In the genomic region with DNA sequence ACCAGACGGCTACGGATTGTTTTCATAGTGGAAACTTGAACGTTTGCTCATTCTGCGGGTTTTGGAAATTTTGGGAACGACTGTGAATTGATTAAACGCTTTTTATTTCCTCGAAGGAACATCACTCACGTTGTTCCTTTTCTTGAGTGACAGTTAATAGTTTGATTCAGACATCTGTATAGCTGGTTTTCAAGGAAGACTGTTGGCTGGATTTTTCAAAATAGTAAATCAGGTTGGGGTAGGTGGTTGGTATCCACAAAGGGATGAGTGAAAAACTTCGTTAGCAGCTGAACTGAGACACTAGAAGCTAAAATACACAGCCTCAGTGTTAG, we compare ENCODE assay signal across 9 cellular contexts. TPM values are rescaled to one million over a fixed set of nuclear protein-coding genes. Genes with fewer than 3 reads are reported as not detected.
DNase-seq lines count a peak whose midpoint lies in the region; ATAC-seq and TF ChIP-seq lines count a peak whose summit lies in the region.
"Had no signal": no experiment of that assay in that cellular context is flagged by ENCODE, and none has a peak within 500 bp of the region (broad histone marks: within the 10 kb centered on the region; RNA-seq: fewer than 3 reads in every experiment).

No MANE protein-coding gene starts in this region.

- H3K27me3 Mint-ChIP-seq in activated CD8-positive, alpha-beta memory T cell treated with anti-CD3 and anti-CD28 coated beads, Interleukin-2, amount 10 ng/mL, durations not matched to agents 7 days and 5 days = no peaks in the 10 kb centered on the region

- H3K4me3 Mint-ChIP-seq in activated CD8-positive, alpha-beta memory T cell treated with anti-CD3 and anti-CD28 coated beads, Interleukin-2, amount 10 ng/mL, durations not matched to agents 7 days and 5 days = peak overlapping the region; percentile 92

- TF ChIP-seq CTCF in astrocyte of the cerebellum (IDR thresholded peaks at IDR 0.05; ENCODE audit: low read depth, low read length, missing control alignments) (no peak), right lobe of liver (IDR thresholded peaks at IDR 0.05) (no peak), thyroid gland (IDR thresholded peaks at IDR 0.05) (no peak)

- DNase-seq in activated CD8-positive, alpha-beta memory T cell treated with anti-CD3 and anti-CD28 coated beads, Interleukin-2, amount 10 ng/mL, durations not matched to agents 7 days and 5 days = no peak
- DNase-seq in activated CD8-positive, alpha-beta memory T cell treated with anti-CD3 and anti-CD28 coated beads, Interleukin-2, amount 50 U/mL, for 48 hours = no peak
- DNase-seq in astrocyte of the cerebellum (ENCODE audit: low read depth) (no peak), right lobe of liver (no peak), thyroid gland (no peak), GM19240 (ENCODE audit: insufficient read length, low spot score) (no peak), amygdala (lab: John Stamatoyannopoulos, UW) (no peak)
- DNase-seq: DMS 273 treated with DMSO at 0.1 percent for 48 hours had no signal

- peak overlapping the region in 2 of 3 donors; percentile 79 to 86 for H3K27ac ChIP-seq in right lobe of liver
- H3K27ac ChIP-seq in thyroid gland = peak overlapping the region; percentile 47 to 86 (median 83)

- TF ChIP-seq POLR2A in right lobe of liver (IDR thresholded peaks at IDR 0.05) (no peak), thyroid gland (IDR thresholded peaks at IDR 0.05) (no peak)

- intact Hi-C loops in right lobe of liver (cut with DNase I) (no loop called here), thyroid gland (cut with DNase I) (no loop called here)

- H3K9me3 ChIP-seq in right lobe of liver = no peaks in the 10 kb centered on the region
- H3K9me3 ChIP-seq in thyroid gland = no peaks in the 10 kb centered on the region

- H3K4me1 Mint-ChIP-seq in activated CD8-positive, alpha-beta memory T cell treated with anti-CD3 and anti-CD28 coated beads, Interleukin-2, amount 10 ng/mL, durations not matched to agents 7 days and 5 days = peaks cover 68% of the 10 kb centered on the region

- H3K36me3 Mint-ChIP-seq in activated CD8-positive, alpha-beta memory T cell treated with anti-CD3 and anti-CD28 coated beads, Interleukin-2, amount 10 ng/mL, durations not matched to agents 7 days and 5 days = peaks cover 39% of the 10 kb centered on the region

- H3K36me3 ChIP-seq in right lobe of liver = no peaks in the 10 kb centered on the region
- no peaks in the 10 kb centered on the region for H3K36me3 ChIP-seq in thyroid gland

- in situ Hi-C loops in astrocyte of the cerebellum (cut with HindIII; ENCODE audit: low sequenced_read_pairs) = no loop called here

- H3K27me3 ChIP-seq in right lobe of liver (no peaks in the 10 kb centered on the region), thyroid gland (no peaks in the 10 kb centered on the region)

- no peak for ATAC-seq in activated CD8-positive, alpha-beta memory T cell treated with anti-CD3 and anti-CD28 coated beads, Interleukin-2, amount 10 ng/mL, durations not matched to agents 7 days and 5 days
- ATAC-seq in right lobe of liver = no peak
- ATAC-seq in GM21360 (IDR thresholded peaks at IDR 0.05; ENCODE audit: unreplicated experiment) = no peak

- peak overlapping the region; percentile 64 for H3K4me3 ChIP-seq in astrocyte of the cerebellum (ENCODE audit: low read depth, low read length)
- peak overlapping the region; percentile 77 to 87 (median 79) for H3K4me3 ChIP-seq in right lobe of liver
- H3K4me3 ChIP-seq in thyroid gland (replicated peaks in 1 of 3) = peak overlapping the region; percentile 68 to 95 (median 85)

- 4% methylated on average over 8 of the region's 9 CpGs for WGBS in right lobe of liver (ENCODE audit: insufficient coverage, low coverage, low lambda C conversion rate, missing lambda C conversion rate)
- 4 to 5% methylated on average over 9 of the region's 9 CpGs for WGBS in thyroid gland, 2 donors

- no peaks in the 10 kb centered on the region for H3K9me3 Mint-ChIP-seq in activated CD8-positive, alpha-beta memory T cell treated with anti-CD3 and anti-CD28 coated beads, Interleukin-2, amount 10 ng/mL, durations not matched to agents 7 days and 5 days (ENCODE audit: low read depth)

- CTCF ChIA-PET in activated CD8-positive, alpha-beta memory T cell treated with anti-CD3 and anti-CD28 coated beads, Interleukin-2, amount 10 ng/mL, durations not matched to agents 7 days and 5 days (lab: Charles Lee) = interaction anchor here (0.7 to 3.8 kb wide), 9 partner anchors 10 to 107 kb away, joined by 3 to 18 read pairs (median 4); no protein-coding TSS in a partner anchor

- peak overlapping the region; percentile 75 for H3K27ac Mint-ChIP-seq in activated CD8-positive, alpha-beta memory T cell treated with anti-CD3 and anti-CD28 coated beads, Interleukin-2, amount 10 ng/mL, durations not matched to agents 7 days and 5 days

- H3K4me1 ChIP-seq in right lobe of liver (peaks cover 0 to 14% (median 0%) of the 10 kb centered on the region in 4 donors), thyroid gland (peaks cover 17% of the 10 kb centered on the region in 2 donors)

RNA-seq across cellular contexts. Expression of a gene that starts 1.1 kb away (rescaled TPM):
- 10 to 100 TPM; 72.5 to 78.0 TPM for total RNA-seq in activated CD8-positive, alpha-beta memory T cell treated with anti-CD3 and anti-CD28 coated beads, Interleukin-2, amount 10 ng/mL, durations not matched to agents 7 days and 5 days
- total RNA-seq in right lobe of liver = 10 to 100 TPM in 5 of 6 experiments, 1 to 10 TPM in 1; 9.6 to 26.4 (median 13.4) TPM
- 10 to 100 TPM; 18.6 to 36.7 (median 28.5) TPM for total RNA-seq in thyroid gland
